In genomic region chr15:59373215-59373614, GRCh38 we compare ENCODE assay signal across 8 cellular contexts. TPM values are rescaled to one million over a fixed set of nuclear protein-coding genes. Genes with fewer than 3 reads are reported as not detected.
DNase-seq lines count a peak whose midpoint lies in the region; ATAC-seq and TF ChIP-seq lines count a peak whose summit lies in the region.

No MANE protein-coding gene starts in this region.

- no peaks in the 10 kb centered on the region for H3K79me2 ChIP-seq in Karpas-422 (ENCODE audit: low read length)

- H3K27me3 Mint-ChIP-seq in dendritic cell treated with granulocyte-macrophage colony-stimulating factor and Interleukin-4, amounts not matched to agents 40 ng/mL and 50 ng/mL, for 4 days: no peaks in the 10 kb centered on the region
- peaks cover 52 to 65% (median 54%) of the 10 kb centered on the region in 5 donors for H3K27me3 Mint-ChIP-seq in naive thymus-derived CD4-positive, alpha-beta T cell

- H3K27ac Mint-ChIP-seq in dendritic cell treated with granulocyte-macrophage colony-stimulating factor and Interleukin-4, amounts not matched to agents 40 ng/mL and 50 ng/mL, for 4 days: peak overlapping the region; percentile 96
- peak overlapping the region in 1 of 9 donors; percentile 81 for H3K27ac Mint-ChIP-seq in naive thymus-derived CD4-positive, alpha-beta T cell

- H3K36me3 ChIP-seq in A673 (ENCODE audit: insufficient read depth, low read length, poor library complexity, severe bottlenecking) (no peaks in the 10 kb centered on the region), Karpas-422 (ENCODE audit: insufficient read depth, low read length) (no peaks in the 10 kb centered on the region)
- H3K36me3 ChIP-seq in naive thymus-derived CD4-positive, alpha-beta T cell (ENCODE audit: control insufficient read depth in 2 of 3, insufficient read depth in 3 of 3, low read length in 3 of 3): no peaks in the 10 kb centered on the region

- peak overlapping the region; percentile 85 for H3K4me2 ChIP-seq in Karpas-422 (ENCODE audit: low read depth, low read length, poor library complexity, severe bottlenecking)

- BruUV-seq in A673 (replicated peaks; lab: Mats Ljungman, UMichigan): no TSS peak

- H3K4me1 Mint-ChIP-seq in dendritic cell treated with granulocyte-macrophage colony-stimulating factor and Interleukin-4, amounts not matched to agents 40 ng/mL and 50 ng/mL, for 4 days (ENCODE audit: low read depth): peaks cover 41% of the 10 kb centered on the region
- H3K4me1 Mint-ChIP-seq in naive thymus-derived CD4-positive, alpha-beta T cell: peaks cover 7 to 37% (median 20%) of the 10 kb centered on the region in 7 donors

- H3K27me3 ChIP-seq in A673 (replicated peaks; ENCODE audit: insufficient read depth, low read depth, low read length, poor library complexity): peaks cover 22% of the 10 kb centered on the region
- no peaks in the 10 kb centered on the region for H3K27me3 ChIP-seq in Karpas-422 (ENCODE audit: low read length)
- H3K27me3 ChIP-seq in naive thymus-derived CD4-positive, alpha-beta T cell (ENCODE audit: control insufficient read depth in 2 of 2, insufficient read depth in 2 of 2, low read length in 2 of 2): peaks cover 7 to 10% of the 10 kb centered on the region in 2 donors

- TF ChIP-seq CTCF in A673 (conservative IDR thresholded peaks at IDR 0.05; ENCODE audit: low read depth, low read length): no peak

- peak overlapping the region; percentile 52; the same call in 1 of the 2 replicates for H3K9ac ChIP-seq in Karpas-422 (ENCODE audit: low read length)

- H3K27ac ChIP-seq in A673 (ENCODE audit: low read depth, low read length, poor library complexity, severe bottlenecking) (peak overlapping the region; percentile 76), Karpas-422 (ENCODE audit: low read length) (no peak overlapping the region)
- H3K27ac ChIP-seq in naive thymus-derived CD4-positive, alpha-beta T cell (ENCODE audit: low read depth, low read length): no peak overlapping the region

- peak overlapping the region; percentile 64 for H3K4me3 ChIP-seq in A673 (ENCODE audit: low read depth, low read length, poor library complexity, severe bottlenecking)
- H3K4me3 ChIP-seq in Karpas-422 (ENCODE audit: low read length): peak overlapping the region; percentile 69; the same call in 1 of the 2 replicates
- H3K4me3 ChIP-seq in naive thymus-derived CD4-positive, alpha-beta T cell (ENCODE audit: low read length): peak overlapping the region; percentile 56

- DNase-seq in A673 (ENCODE audit: low spot score) (peak; percentile 16), Karpas-422 (no peak), NOMO-1 treated with dmso at 0.1 percent for 144 hours (lab: John Stamatoyannopoulos, UW; ENCODE audit: unreplicated experiment) (no peak), SIG-M5 treated with dmso at 0.1 percent for 504 hours (lab: John Stamatoyannopoulos, UW; ENCODE audit: unreplicated experiment) (no peak)
- no peak for DNase-seq in naive thymus-derived CD4-positive, alpha-beta T cell
- DNase-seq in stimulated activated CD4-positive, alpha-beta T cell treated with anti-CD3 and anti-CD28 coated beads, Interleukin-12 subunit alpha, Interleukin-12 subunit beta, amount 100 ng/mL, for 4 hours: no peak

- H3K9me3 ChIP-seq in A673 (ENCODE audit: low read depth, low read length, poor library complexity, severe bottlenecking) (no peaks in the 10 kb centered on the region), Karpas-422 (ENCODE audit: low read length) (no peaks in the 10 kb centered on the region)
- no peaks in the 10 kb centered on the region for H3K9me3 ChIP-seq in naive thymus-derived CD4-positive, alpha-beta T cell (ENCODE audit: control insufficient read depth in 2 of 3, low read length in 3 of 3)

- no peaks in the 10 kb centered on the region for H3K9me2 ChIP-seq in Karpas-422 (replicated peaks; ENCODE audit: insufficient read depth, low read length)

- no peaks in the 10 kb centered on the region for H3K9me3 Mint-ChIP-seq in dendritic cell treated with granulocyte-macrophage colony-stimulating factor and Interleukin-4, amounts not matched to agents 40 ng/mL and 50 ng/mL, for 4 days
- H3K9me3 Mint-ChIP-seq in naive thymus-derived CD4-positive, alpha-beta T cell: no peaks in the 10 kb centered on the region

- intact Hi-C loops in A673 (cut with micrococcal nuclease; ENCODE audit: unreplicated experiment): no loop called here
- intact Hi-C loops in dendritic cell treated with granulocyte-macrophage colony-stimulating factor and Interleukin-4, amounts not matched to agents 40 ng/mL and 50 ng/mL, for 4 days (cut with micrococcal nuclease): loop anchor here (5.0 to 10.0 kb wide), 4 partner anchors 34 to 198 kb away; no protein-coding TSS in a partner anchor
- intact Hi-C loops in naive thymus-derived CD4-positive, alpha-beta T cell (cut with micrococcal nuclease): loop anchor here in 1 of 2 donors (5.0 kb wide), 1 partner anchor 386 kb away; the partner anchor contains the start of gene RNF111

- peak overlapping the region; percentile 87; the same call in 1 of the 2 replicates for H2AFZ ChIP-seq in Karpas-422 (ENCODE audit: low read length)

- H3K4me1 ChIP-seq in A673 (ENCODE audit: insufficient read depth, low read length, poor library complexity, severe bottlenecking): no peaks in the 10 kb centered on the region
- peaks cover 15% of the 10 kb centered on the region for H3K4me1 ChIP-seq in Karpas-422 (ENCODE audit: low read length)
- peaks cover 0 to 8% of the 10 kb centered on the region in 2 donors for H3K4me1 ChIP-seq in naive thymus-derived CD4-positive, alpha-beta T cell (ENCODE audit: control insufficient read depth in 2 of 2, insufficient read depth in 2 of 2, low read length in 2 of 2)

- no peaks in the 10 kb centered on the region for H4K20me1 ChIP-seq in Karpas-422 (ENCODE audit: insufficient read depth, low read depth, low read length)

- POLR2A ChIA-PET in A673 (lab: Charles Lee; ENCODE audit: low non-redundant PET): interaction anchor here (0.5 kb wide), 1 partner anchor 35 kb away, joined by 3 read pairs; no protein-coding TSS in a partner anchor
- POLR2A ChIA-PET in naive thymus-derived CD4-positive, alpha-beta T cell (lab: Charles Lee): no interaction called here

- peaks cover 19% of the 10 kb centered on the region for H3K36me3 Mint-ChIP-seq in dendritic cell treated with granulocyte-macrophage colony-stimulating factor and Interleukin-4, amounts not matched to agents 40 ng/mL and 50 ng/mL, for 4 days (ENCODE audit: low read depth)
- H3K36me3 Mint-ChIP-seq in naive thymus-derived CD4-positive, alpha-beta T cell: peaks cover 0 to 16% (median 0%) of the 10 kb centered on the region in 5 donors

- no peak for ATAC-seq in naive thymus-derived CD4-positive, alpha-beta T cell
- no peak for ATAC-seq in GM19351 (IDR thresholded peaks at IDR 0.05; ENCODE audit: unreplicated experiment)

- CTCF ChIA-PET in A673 (lab: Charles Lee): no interaction called here
- CTCF ChIA-PET in naive thymus-derived CD4-positive, alpha-beta T cell (lab: Charles Lee): no interaction called here

- peak overlapping the region; percentile 91 for H3K4me3 Mint-ChIP-seq in dendritic cell treated with granulocyte-macrophage colony-stimulating factor and Interleukin-4, amounts not matched to agents 40 ng/mL and 50 ng/mL, for 4 days
- peak overlapping the region; percentile 80 to 97 (median 86) for H3K4me3 Mint-ChIP-seq in naive thymus-derived CD4-positive, alpha-beta T cell

RNA-seq across cellular contexts. Expression of gene MYO1E, which starts 0.5 kb away (rescaled TPM):
- 7.9 and 10.6 TPM in 2 replicates for total RNA-seq in A673 (2021)
- total RNA-seq in Karpas-422 (2014; rRNA removed; shearing (Covaris generic); ENCODE audit: low replicate concordance): 0.25 and 1.5 TPM in 2 replicates
- 10 to 100 TPM in 2 of 5 experiments, 1 to 10 TPM in 3; 2.3 to 67.1 (median 3.7) TPM for total RNA-seq in naive thymus-derived CD4-positive, alpha-beta T cell
- polyA plus RNA-seq in naive thymus-derived CD4-positive, alpha-beta T cell: not detected
